15 cellular contexts compared by ENCODE assay signal in genomic region chr13:99203601-99204579, GRCh38. TPM values are rescaled to one million over a fixed set of nuclear protein-coding genes. Genes with fewer than 3 reads are reported as not detected.
DNase-seq lines count a peak whose midpoint lies in the region; ATAC-seq and TF ChIP-seq lines count a peak whose summit lies in the region.
"Had no signal": no experiment of that assay in that cellular context is flagged by ENCODE, and none has a peak within 500 bp of the region (broad histone marks: within the 10 kb centered on the region; RNA-seq: fewer than 3 reads in every experiment).

No MANE protein-coding gene starts in this region.

- peaks cover 78% of the 10 kb centered on the region for H3K4me1 Mint-ChIP-seq in activated CD4-positive, alpha-beta T cell treated with anti-CD3 and anti-CD28 coated beads, Interleukin-2, amount 10 ng/mL, durations not matched to agents 7 days and 5 days
- H3K4me1 Mint-ChIP-seq in activated naive CD8-positive, alpha-beta T cell (ENCODE audit: low read depth) = peaks cover 75% of the 10 kb centered on the region

- peak overlapping the region; percentile 87 for H3K27ac Mint-ChIP-seq in activated CD4-positive, alpha-beta T cell treated with anti-CD3 and anti-CD28 coated beads, Interleukin-2, amount 10 ng/mL, durations not matched to agents 7 days and 5 days
- H3K27ac Mint-ChIP-seq in activated naive CD8-positive, alpha-beta T cell = peak overlapping the region; percentile 93

- H3K36me3 ChIP-seq in spleen = peaks cover 0 to 31% (median 2%) of the 10 kb centered on the region in 6 donors

- no peaks in the 10 kb centered on the region for H3K27me3 ChIP-seq in spleen (replicated peaks in 1 of 7)
- H3K27me3 ChIP-seq: heart left ventricle had no signal

- no peaks in the 10 kb centered on the region for H3K9me3 ChIP-seq in spleen
- H3K9me3 ChIP-seq: heart left ventricle had no signal

- intact Hi-C loops in spleen (cut with DNase I; ENCODE audit: low total_unique reads) = no loop called here

- H3K36me3 Mint-ChIP-seq in activated CD4-positive, alpha-beta T cell treated with anti-CD3 and anti-CD28 coated beads, Interleukin-2, amount 10 ng/mL, durations not matched to agents 7 days and 5 days (ENCODE audit: low read depth) = peaks cover 56% of the 10 kb centered on the region
- peaks cover 10% of the 10 kb centered on the region for H3K36me3 Mint-ChIP-seq in activated naive CD8-positive, alpha-beta T cell

- POLR2A ChIA-PET in activated CD4-positive, alpha-beta T cell treated with anti-CD3 and anti-CD28 coated beads, Interleukin-2, amount 10 ng/mL, durations not matched to agents 7 days and 5 days (lab: Charles Lee) = interaction anchor here (0.6 to 0.8 kb wide), 2 partner anchors 11 to 56 kb away, joined by 3 to 5 read pairs; no protein-coding TSS in a partner anchor

- CTCF ChIA-PET in activated CD4-positive, alpha-beta T cell treated with anti-CD3 and anti-CD28 coated beads, Interleukin-2, amount 10 ng/mL, durations not matched to agents 7 days and 5 days (lab: Charles Lee) = interaction anchor here (1.4 to 2.9 kb wide), 4 partner anchors 11 to 65 kb away, joined by 5 to 13 read pairs (median 11); no protein-coding TSS in a partner anchor

- TF ChIP-seq CTCF in spleen (IDR thresholded peaks at IDR 0.05 in 8 of 11, conservative IDR thresholded peaks at IDR 0.05 in 3 of 11) = no peak

- no peaks in the 10 kb centered on the region for H3K9me3 Mint-ChIP-seq in activated CD4-positive, alpha-beta T cell treated with anti-CD3 and anti-CD28 coated beads, Interleukin-2, amount 10 ng/mL, durations not matched to agents 7 days and 5 days
- H3K9me3 Mint-ChIP-seq in activated naive CD8-positive, alpha-beta T cell (ENCODE audit: low read depth) = no peaks in the 10 kb centered on the region

- ATAC-seq in HG03521 (IDR thresholded peaks at IDR 0.05; ENCODE audit: unreplicated experiment) = peak; percentile 17
- ATAC-seq in GM21786 (IDR thresholded peaks at IDR 0.05; ENCODE audit: unreplicated experiment) = no peak
- ATAC-seq in GM19328 (IDR thresholded peaks at IDR 0.05; ENCODE audit: unreplicated experiment) = no peak
- ATAC-seq: heart left ventricle had no signal

- no peak for DNase-seq in activated CD4-positive, alpha-beta T cell treated with anti-CD3 and anti-CD28 coated beads, Interleukin-2, amount 10 ng/mL, durations not matched to agents 7 days and 5 days
- DNase-seq in activated CD4-positive, alpha-beta T cell treated with anti-CD3 and anti-CD28 coated beads, Interleukin-2, amount 50 U/mL, for 4 hours = no peak
- no peak for DNase-seq in spleen
- DNase-seq in activated effector memory CD4-positive, alpha-beta T cell treated with anti-CD3 and anti-CD28 coated beads, Interleukin-2, amount 50 U/mL, for 16 hours = no peak
- DNase-seq: heart left ventricle; stimulated activated CD4-positive, alpha-beta T cell treated with anti-CD3 and anti-CD28 coated beads, Interleukin-4, amount 100 ng/mL, for 1 hour had no signal

- peaks cover 39 to 88% (median 69%) of the 10 kb centered on the region in 6 donors for H3K4me1 ChIP-seq in spleen
- H3K4me1 ChIP-seq: parathyroid adenoma had no signal

- WGBS in spleen, 5 donors = 59 to 73% (median 59%) methylated on average over 9 of the region's 9 CpGs

- peak overlapping the region; percentile 63 for H3K4me3 Mint-ChIP-seq in activated CD4-positive, alpha-beta T cell treated with anti-CD3 and anti-CD28 coated beads, Interleukin-2, amount 10 ng/mL, durations not matched to agents 7 days and 5 days
- peak overlapping the region; percentile 83 for H3K4me3 Mint-ChIP-seq in activated naive CD8-positive, alpha-beta T cell

- H3K27me3 Mint-ChIP-seq in activated CD4-positive, alpha-beta T cell treated with anti-CD3 and anti-CD28 coated beads, Interleukin-2, amount 10 ng/mL, durations not matched to agents 7 days and 5 days = no peaks in the 10 kb centered on the region
- no peaks in the 10 kb centered on the region for H3K27me3 Mint-ChIP-seq in activated naive CD8-positive, alpha-beta T cell

- TF ChIP-seq POLR2A in spleen (IDR thresholded peaks at IDR 0.05) = no peak

- H3K4me3 ChIP-seq in spleen = peak overlapping the region in 3 of 8 donors; percentile 4 to 55 (median 13)
- H3K4me3 ChIP-seq: heart left ventricle had no signal

- H3K27ac ChIP-seq in spleen = peak overlapping the region in 7 of 8 donors; percentile 15 to 74 (median 58)
- H3K27ac ChIP-seq: parathyroid adenoma had no signal

RNA-seq across cellular contexts. Expression of gene UBAC2, which starts 3.2 kb away (rescaled TPM):
- 10 to 100 TPM; 67.8 to 70.5 TPM for total RNA-seq in activated CD4-positive, alpha-beta T cell treated with anti-CD3 and anti-CD28 coated beads, Interleukin-2, amount 10 ng/mL, durations not matched to agents 7 days and 5 days
- total RNA-seq in spleen = 10 to 100 TPM; 62.8 to 82.1 (median 72.3) TPM
- 10 to 100 TPM; 49.3 to 57.3 (median 50.4) TPM for polyA plus RNA-seq in spleen

RNA-seq across cellular contexts. Expression of gene GPR18, which starts 54.3 kb away (rescaled TPM):
- total RNA-seq in activated CD4-positive, alpha-beta T cell treated with anti-CD3 and anti-CD28 coated beads, Interleukin-2, amount 10 ng/mL, durations not matched to agents 7 days and 5 days = 10 to 100 TPM; 19.7 to 25.4 TPM
- total RNA-seq in spleen = 10 to 100 TPM in 6 of 7 donors, 1 to 10 TPM in 1; 9.6 to 21.8 (median 15.3) TPM
- 10 to 100 TPM; 25.6 to 33.9 (median 29.4) TPM for polyA plus RNA-seq in spleen
- total RNA-seq: A673, H4, LHCN-M2, RPMI7951 had no signal
